Comparison of ENCODE assay signal across 9 cellular contexts in the genomic region with DNA sequence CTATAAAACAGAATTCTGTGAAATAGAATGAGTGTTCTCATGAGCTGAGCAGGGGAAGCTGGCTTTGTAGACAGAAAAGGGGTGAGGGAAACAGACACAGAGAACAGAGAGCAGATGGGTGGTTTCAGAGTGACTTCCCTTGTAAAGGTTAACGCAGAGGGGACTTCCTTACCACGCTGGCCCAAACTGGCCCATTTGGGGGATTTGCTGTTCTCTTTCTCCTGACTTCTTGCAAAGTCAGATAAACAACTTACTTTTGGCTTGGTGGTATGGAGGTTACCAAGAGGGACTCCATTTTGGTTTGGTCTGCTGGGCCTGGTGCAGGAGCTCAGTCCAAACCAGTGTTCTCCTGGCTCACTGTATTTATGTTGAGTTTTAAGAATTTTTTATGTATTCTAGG. TPM values are rescaled to one million over a fixed set of nuclear protein-coding genes. Genes with fewer than 3 reads are reported as not detected.
DNase-seq lines count a peak whose midpoint lies in the region; ATAC-seq and TF ChIP-seq lines count a peak whose summit lies in the region.
"Had no signal": no experiment of that assay in that cellular context is flagged by ENCODE, and none has a peak within 500 bp of the region (broad histone marks: within the 10 kb centered on the region; RNA-seq: fewer than 3 reads in every experiment).

No MANE protein-coding gene starts in this region.

- H3K4me1 Mint-ChIP-seq in activated CD4-positive, alpha-beta T cell treated with anti-CD3 and anti-CD28 coated beads, Interleukin-2, amount 10 ng/mL, durations not matched to agents 7 days and 5 days: peaks cover 23% of the 10 kb centered on the region
- peaks cover 36% of the 10 kb centered on the region for H3K4me1 Mint-ChIP-seq in activated CD8-positive, alpha-beta T cell treated with anti-CD3 and anti-CD28 coated beads for 36 hours (ENCODE audit: low read depth)

- DNase-seq in activated CD4-positive, alpha-beta T cell treated with anti-CD3 and anti-CD28 coated beads, Interleukin-2, amount 10 ng/mL, durations not matched to agents 7 days and 5 days: peak; percentile 18
- no peak for DNase-seq in activated CD4-positive, alpha-beta T cell treated with anti-CD3 and anti-CD28 coated beads, Interleukin-2, amount 50 U/mL, for 1 hour
- DNase-seq in activated CD8-positive, alpha-beta T cell treated with anti-CD3 and anti-CD28 coated beads for 36 hours: peak; percentile 78
- peak; percentile 45 for DNase-seq in stimulated activated CD8-positive, alpha-beta memory T cell treated with anti-CD3 and anti-CD28 coated beads, Interleukin-4, amount 100 ng/mL, for 48 hours
- no peak for DNase-seq in SW 1271 (lab: John Stamatoyannopoulos, UW)
- no peak for DNase-seq in inferior parietal cortex (ENCODE audit: extremely low spot score)
- no peak for DNase-seq in T-helper 9 cell
- DNase-seq: Peyer's patch had no signal

- H3K36me3 Mint-ChIP-seq in activated CD4-positive, alpha-beta T cell treated with anti-CD3 and anti-CD28 coated beads, Interleukin-2, amount 10 ng/mL, durations not matched to agents 7 days and 5 days (ENCODE audit: low read depth): peaks cover 26% of the 10 kb centered on the region
- H3K36me3 Mint-ChIP-seq in activated CD8-positive, alpha-beta T cell treated with anti-CD3 and anti-CD28 coated beads for 36 hours (ENCODE audit: low read depth): peaks cover 27% of the 10 kb centered on the region

- peak overlapping the region; percentile 78 for H3K27ac Mint-ChIP-seq in activated CD4-positive, alpha-beta T cell treated with anti-CD3 and anti-CD28 coated beads, Interleukin-2, amount 10 ng/mL, durations not matched to agents 7 days and 5 days
- peak overlapping the region; percentile 95 for H3K27ac Mint-ChIP-seq in activated CD8-positive, alpha-beta T cell treated with anti-CD3 and anti-CD28 coated beads for 36 hours

- ATAC-seq in HG02970 (IDR thresholded peaks at IDR 0.05; ENCODE audit: low FRiP score, unreplicated experiment): peak; percentile 60
- ATAC-seq in activated CD8-positive, alpha-beta T cell treated with anti-CD3 and anti-CD28 coated beads for 36 hours: peak; percentile 91

- CTCF ChIA-PET in activated CD4-positive, alpha-beta T cell treated with anti-CD3 and anti-CD28 coated beads, Interleukin-2, amount 10 ng/mL, durations not matched to agents 7 days and 5 days (lab: Charles Lee): interaction anchor here (0.7 kb wide), 1 partner anchor 696 kb away, joined by 3 read pairs; no protein-coding TSS in a partner anchor
- CTCF ChIA-PET in activated CD8-positive, alpha-beta T cell treated with anti-CD3 and anti-CD28 coated beads for 36 hours (lab: Charles Lee): interaction anchor here (1.0 to 1.6 kb wide), 5 partner anchors 10 to 101 kb away, joined by 3 to 4 read pairs (median 4); no protein-coding TSS in a partner anchor

- H3K4me3 Mint-ChIP-seq in activated CD4-positive, alpha-beta T cell treated with anti-CD3 and anti-CD28 coated beads, Interleukin-2, amount 10 ng/mL, durations not matched to agents 7 days and 5 days: peak overlapping the region; percentile 6
- peak overlapping the region; percentile 53 for H3K4me3 Mint-ChIP-seq in activated CD8-positive, alpha-beta T cell treated with anti-CD3 and anti-CD28 coated beads for 36 hours

- POLR2A ChIA-PET in activated CD4-positive, alpha-beta T cell treated with anti-CD3 and anti-CD28 coated beads, Interleukin-2, amount 10 ng/mL, durations not matched to agents 7 days and 5 days (lab: Charles Lee): no interaction called here
- POLR2A ChIA-PET in activated CD8-positive, alpha-beta T cell treated with anti-CD3 and anti-CD28 coated beads for 36 hours (lab: Charles Lee): interaction anchor here (0.6 to 1.5 kb wide), 7 partner anchors 10 to 743 kb away, joined by 3 to 5 read pairs (median 3); no protein-coding TSS in a partner anchor

- intact Hi-C loops in activated CD8-positive, alpha-beta T cell treated with anti-CD3 and anti-CD28 coated beads for 36 hours (cut with micrococcal nuclease): no loop called here

- no peak for TF ChIP-seq CTCF in activated CD8-positive, alpha-beta T cell treated with anti-CD3 and anti-CD28 coated beads for 36 hours (IDR thresholded peaks at IDR 0.05)

- H3K9me3 Mint-ChIP-seq in activated CD4-positive, alpha-beta T cell treated with anti-CD3 and anti-CD28 coated beads, Interleukin-2, amount 10 ng/mL, durations not matched to agents 7 days and 5 days: no peaks in the 10 kb centered on the region
- no peaks in the 10 kb centered on the region for H3K9me3 Mint-ChIP-seq in activated CD8-positive, alpha-beta T cell treated with anti-CD3 and anti-CD28 coated beads for 36 hours

- no peaks in the 10 kb centered on the region for H3K27me3 Mint-ChIP-seq in activated CD4-positive, alpha-beta T cell treated with anti-CD3 and anti-CD28 coated beads, Interleukin-2, amount 10 ng/mL, durations not matched to agents 7 days and 5 days
- no peaks in the 10 kb centered on the region for H3K27me3 Mint-ChIP-seq in activated CD8-positive, alpha-beta T cell treated with anti-CD3 and anti-CD28 coated beads for 36 hours

RNA-seq across cellular contexts. Expression of a gene that starts 48.4 kb away (rescaled TPM):
- 10 to 100 TPM; 56.6 to 57.4 TPM for total RNA-seq in activated CD4-positive, alpha-beta T cell treated with anti-CD3 and anti-CD28 coated beads, Interleukin-2, amount 10 ng/mL, durations not matched to agents 7 days and 5 days
- 10 to 100 TPM; 79.7 to 91.6 TPM for total RNA-seq in activated CD8-positive, alpha-beta T cell treated with anti-CD3 and anti-CD28 coated beads for 36 hours

Comparison
In these comparisons a context has a peak if more than half of its experiments do, and no peak if none do; other contexts are left out.
1. DNase-seq: peak in activated CD4-positive, alpha-beta T cell treated with anti-CD3 and anti-CD28 coated beads, Interleukin-2, amount 10 ng/mL, durations not matched to agents 7 days and 5 days (single experiment), activated CD8-positive, alpha-beta T cell treated with anti-CD3 and anti-CD28 coated beads for 36 hours (single experiment) and stimulated activated CD8-positive, alpha-beta memory T cell treated with anti-CD3 and anti-CD28 coated beads, Interleukin-4, amount 100 ng/mL, for 48 hours (single experiment); none in activated CD4-positive, alpha-beta T cell treated with anti-CD3 and anti-CD28 coated beads, Interleukin-2, amount 50 U/mL, for 1 hour (single experiment), SW 1271 (0 of 2), inferior parietal cortex (single experiment) and T-helper 9 cell (single experiment).